ENCODE assay signal across 8 cellular contexts in the genomic region with DNA sequence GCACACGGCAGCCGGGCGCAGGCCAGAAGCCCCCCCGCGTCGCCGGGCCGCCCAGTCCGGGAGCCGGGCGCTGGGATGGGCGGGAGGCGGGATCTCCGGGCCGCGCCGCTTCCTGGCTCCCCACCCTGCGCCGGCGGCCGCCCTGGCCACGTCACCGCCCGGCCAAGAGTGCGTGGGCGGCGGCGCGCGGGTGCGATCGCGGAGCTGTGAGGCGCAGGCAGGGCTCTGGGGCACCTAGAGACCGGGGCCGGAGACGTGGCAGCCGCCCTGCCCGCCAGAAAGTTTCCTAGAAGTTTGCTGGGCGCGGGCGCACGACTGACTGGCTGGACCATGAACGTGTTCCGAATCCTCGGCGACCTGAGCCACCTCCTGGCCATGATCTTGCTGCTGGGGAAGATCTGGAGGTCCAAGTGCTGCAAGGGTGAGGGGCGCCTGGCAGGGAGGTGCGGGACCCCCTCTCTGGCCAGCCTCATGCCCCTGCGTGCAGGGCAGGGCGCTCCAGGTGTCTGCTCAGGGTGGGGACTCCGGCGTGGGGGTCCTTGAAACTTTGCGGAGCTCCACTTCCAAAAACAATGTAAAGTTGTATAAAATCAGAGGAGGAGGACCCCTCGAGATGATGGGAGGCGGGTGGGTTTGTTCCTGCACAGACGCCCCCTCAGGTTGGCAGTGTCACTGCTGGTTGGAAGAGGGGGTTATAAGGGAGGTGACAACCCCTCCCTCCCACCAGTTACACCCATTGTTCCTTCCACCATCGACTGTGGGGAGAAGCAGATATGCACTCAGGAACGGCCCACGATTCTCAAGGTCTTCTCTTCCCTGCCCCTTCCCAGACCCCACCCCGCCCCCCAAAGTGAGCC. TPM values are rescaled to one million over a fixed set of nuclear protein-coding genes. Genes with fewer than 3 reads are reported as not detected.
DNase-seq lines count a peak whose midpoint lies in the region; ATAC-seq and TF ChIP-seq lines count a peak whose summit lies in the region.

A gene (plus strand): TSS at position 193 of the 857 bp plus-strand sequence. CDS start 138 bp downstream, at position 331.

- DNase-seq in AG20443 (ENCODE audit: low spot score) (peak; percentile 98), dermis microvascular lymphatic vessel endothelial cell (ENCODE audit: low read depth in 2 of 2) (peak in 1 of 2 donors; percentile 75), lower leg skin (ENCODE audit: low spot score in 2 of 2) (peak in 1 of 2 donors; percentile 92), SKM-1 (lab: John Stamatoyannopoulos, UW; ENCODE audit: unreplicated experiment) (no peak)
- peak; percentile 64 for DNase-seq in activated CD4-positive, CD25-positive, alpha-beta regulatory T cell treated with anti-CD3 and anti-CD28 coated beads, Interleukin-2, amount 50 U/mL, for 72 hours
- peak; percentile 26 for DNase-seq in stimulated activated CD8-positive, alpha-beta memory T cell treated with anti-CD3 and anti-CD28 coated beads, Interleukin-12 subunit alpha, Interleukin-12 subunit beta, amount 100 ng/mL, for 24 hours (ENCODE audit: extremely low read depth)

- no peak for TF ChIP-seq POLR2A in lower leg skin (IDR thresholded peaks at IDR 0.05)

- no peak for TF ChIP-seq CTCF in lower leg skin (IDR thresholded peaks at IDR 0.05)

- intact Hi-C loops in lower leg skin (cut with DNase I; ENCODE audit: low total_unique reads) = no loop called here

- 1 to 12% methylated on average over 23 to 39 of the region's 61 CpGs for WGBS in lower leg skin, 2 donors

- H3K4me3 ChIP-seq in lower leg skin (ENCODE audit: low read depth, poor library complexity, severe bottlenecking) = peak within 1 kb of the TSS; percentile 31

- ATAC-seq in HG02623 (IDR thresholded peaks at IDR 0.05; ENCODE audit: unreplicated experiment) = peak; percentile 48
- ATAC-seq in GM18511 (IDR thresholded peaks at IDR 0.05; ENCODE audit: unreplicated experiment) = no peak

RNA-seq across cellular contexts. Expression of the gene that starts here (rescaled TPM):
- total RNA-seq in dermis microvascular lymphatic vessel endothelial cell (32.9 and 40.8 TPM in 2 replicates), lower leg skin (1 to 10 TPM in 2 of 4 donors, under 1 TPM in 2; 0.80 to 5.1 (median 1.3) TPM)
